Comparison of ENCODE assay signal across 8 cellular contexts in the genomic region with DNA sequence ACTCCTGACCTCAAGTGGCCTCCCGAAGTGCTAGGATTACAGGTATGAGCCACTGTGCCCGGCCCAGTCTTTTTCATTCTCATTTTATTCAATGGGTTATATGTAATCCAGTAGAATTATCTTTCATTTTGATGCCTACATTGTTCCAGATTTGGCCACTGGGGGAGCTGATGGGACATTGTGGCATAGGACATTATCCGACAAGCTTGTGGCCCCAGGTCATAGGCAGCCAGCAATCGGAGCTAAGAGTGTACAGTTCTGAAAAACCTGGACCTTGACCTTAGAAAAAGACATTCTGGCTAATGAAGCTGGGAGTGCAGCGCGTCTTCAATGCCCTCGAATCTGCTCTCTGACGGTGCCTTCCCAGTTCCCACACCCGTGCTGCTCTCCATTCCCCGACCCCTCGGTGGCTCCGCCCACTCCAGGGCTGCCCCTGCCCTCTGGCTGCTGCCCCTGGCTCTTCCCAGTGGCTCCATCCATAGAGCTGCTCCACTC.
A peak's percentile ranks its signal among the peaks of the same experiment; 100 is the strongest.
DNase-seq lines count a peak whose midpoint lies in the region; ATAC-seq, FAIRE-seq and TF ChIP-seq lines count a peak whose summit lies in the region.

No MANE protein-coding gene starts in this region.

- H3K4me3 ChIP-seq in Peyer's patch: no peak overlapping the region
- no peak overlapping the region for H3K4me3 ChIP-seq in brain microvascular endothelial cell (ENCODE audit: low read depth, low read length)
- H3K4me3 ChIP-seq in HepG2 (replicated peaks in 1 of 3; ENCODE audit: insufficient read depth in 1 of 3, low read depth in 2 of 3, low read length in 3 of 3): peak overlapping the region in 1 of 3 experiments; percentile 46; a peak in 1 of 6 replicates
- H3K4me3 ChIP-seq in testis: no peak overlapping the region

- POLR2A ChIA-PET in HepG2 (lab: Yijun Ruan, JAX): interaction anchor here (0.9 kb wide), 1 partner anchor 11 kb away, joined by 3 read pairs; no protein-coding TSS in a partner anchor

- H4K20me1 ChIP-seq in HepG2 (ENCODE audit: insufficient read depth, low read length): no peaks in the 10 kb centered on the region

- no peaks in the 10 kb centered on the region for H3K36me3 ChIP-seq in Peyer's patch
- no peaks in the 10 kb centered on the region for H3K36me3 ChIP-seq in brain microvascular endothelial cell (replicated peaks)
- H3K36me3 ChIP-seq in HepG2 (replicated peaks in 1 of 2; ENCODE audit: control insufficient read depth in 1 of 2, insufficient read depth in 2 of 2, low read length in 2 of 2): no peaks in the 10 kb centered on the region
- H3K36me3 ChIP-seq in testis (ENCODE audit: low read depth, missing control alignments): no peaks in the 10 kb centered on the region

- TF ChIP-seq CTCF in Peyer's patch (IDR thresholded peaks at IDR 0.05) (peak in 4 of 6 experiments; percentile 39 to 60 (median 46)), brain microvascular endothelial cell (IDR thresholded peaks at IDR 0.05; ENCODE audit: low read depth, low read length, missing control alignments) (peak; percentile 76), HepG2 (CRISPR knock-in tag; IDR thresholded peaks at IDR 0.05) (peak; percentile 48), testis (IDR thresholded peaks at IDR 0.05) (peak in 2 of 3 experiments; percentile 55 to 62)

- intact Hi-C loops in HepG2 (cut with micrococcal nuclease; ENCODE audit: unreplicated experiment): no loop called here
- intact Hi-C loops in testis (cut with DNase I; ENCODE audit: low total_unique reads): no loop called here

- no peak overlapping the region for H3K9ac ChIP-seq in HepG2 (ENCODE audit: insufficient read depth, low read depth, low read length)

- TF ChIP-seq POLR2A in Peyer's patch (IDR thresholded peaks at IDR 0.05): no peak
- no peak for TF ChIP-seq POLR2A in HepG2 (IDR thresholded peaks at IDR 0.05; ENCODE audit: insufficient read depth in 1 of 2, low read depth in 2 of 2, low read length in 2 of 2)
- TF ChIP-seq POLR2A in testis (IDR thresholded peaks at IDR 0.05): no peak

- FAIRE-seq in HepG2 (lab: Jason Lieb, UNC): peak; percentile 68

- BruUV-seq in HepG2 (replicated peaks; lab: Mats Ljungman, UMichigan): no TSS peak

- no peak overlapping the region for H2AFZ ChIP-seq in HepG2 (ENCODE audit: low read length)

- in situ Hi-C loops in brain microvascular endothelial cell (cut with HindIII; ENCODE audit: low pct_ligation_motif_present, low sequenced_read_pairs): no loop called here
- in situ Hi-C loops in HepG2 (cut with HindIII; ENCODE audit: extremely low pct_ligation_motif_present, low pct_unique_long_range_greater_than_20kb): no loop called here

- WGBS in HepG2 (ENCODE audit: low lambda C conversion rate): 18% methylated on average over 12 of the region's 12 CpGs
- WGBS in testis, 2 donors: 23 to 26% methylated on average over 4 to 12 of the region's 12 CpGs

- H3K4me2 ChIP-seq in HepG2 (ENCODE audit: low read depth, low read length): peak overlapping the region; percentile 47; the same call in 1 of the 2 replicates

- H3K27me3 ChIP-seq in Peyer's patch: no peaks in the 10 kb centered on the region
- no peaks in the 10 kb centered on the region for H3K27me3 ChIP-seq in brain microvascular endothelial cell (replicated peaks)
- H3K27me3 ChIP-seq in HepG2 (ENCODE audit: control insufficient read depth in 1 of 2, insufficient read depth in 2 of 2, low read length in 2 of 2): peaks cover 2 to 42% of the 10 kb centered on the region in 2 experiments; a peak in 3 of 5 replicates
- H3K27me3 ChIP-seq in testis: no peaks in the 10 kb centered on the region

- ATAC-seq in HG03139 (IDR thresholded peaks at IDR 0.05; ENCODE audit: unreplicated experiment) (peak; percentile 79), HepG2 (peak; percentile 96)

- CTCF ChIA-PET in HepG2 (lab: Yijun Ruan, JAX; ENCODE audit: low intra/inter-chr PET ratio, low total read pairs): no interaction called here

- H3K4me1 ChIP-seq in Peyer's patch: no peaks in the 10 kb centered on the region
- 0 out of 2 replicates have a peak, but pooled peaks cover 4% of the 10 kb centered on the region for H3K4me1 ChIP-seq in HepG2 (ENCODE audit: insufficient read depth, low read length)
- H3K4me1 ChIP-seq in testis: no peaks in the 10 kb centered on the region

- DNase-seq in activated CD8-positive, alpha-beta memory T cell treated with anti-CD3 and anti-CD28 coated beads for 48 hours (ENCODE audit: low read depth in 2 of 3, low spot score in 2 of 3): peak in 2 of 3 experiments; percentile 12 to 15
- DNase-seq in activated CD8-positive, alpha-beta memory T cell treated with anti-CD3 and anti-CD28 coated beads, Interleukin-2, amount 50 U/mL, for 48 hours: no peak
- peak in 1 of 3 donors; percentile 64 for DNase-seq in Peyer's patch
- DNase-seq in brain microvascular endothelial cell: peak; percentile 73
- DNase-seq in HepG2 (ENCODE audit: low spot score): peak; percentile 49
- DNase-seq in testis: peak; percentile 74
- DNase-seq in NOMO-1 treated with dmso at 0.1 percent for 144 hours (lab: John Stamatoyannopoulos, UW; ENCODE audit: unreplicated experiment): no peak

- H3K79me2 ChIP-seq in HepG2 (ENCODE audit: insufficient read depth, low read length): no peaks in the 10 kb centered on the region

- TF ChIP-seq EP300 in HepG2 (IDR thresholded peaks at IDR 0.05; ENCODE audit: low read depth in 2 of 2, low read length in 2 of 2): no peak
- TF ChIP-seq EP300 in HepG2 (CRISPR knock-in tag; IDR thresholded peaks at IDR 0.05; ENCODE audit: borderline replicate concordance): no peak

- TF ChIP-seq RAD21 in HepG2 (CRISPR knock-in tag; IDR thresholded peaks at IDR 0.05): no peak

- no peak overlapping the region for H3K27ac ChIP-seq in Peyer's patch
- H3K27ac ChIP-seq in brain microvascular endothelial cell: no peak overlapping the region
- H3K27ac ChIP-seq in HepG2 (ENCODE audit: extremely low read length, insufficient read depth, low read length): no peak overlapping the region
- H3K27ac ChIP-seq in testis: no peak overlapping the region

- H3K9me3 ChIP-seq in Peyer's patch: no peaks in the 10 kb centered on the region
- H3K9me3 ChIP-seq in HepG2 (ENCODE audit: low read length): no peaks in the 10 kb centered on the region
- no peaks in the 10 kb centered on the region for H3K9me3 ChIP-seq in testis

TF ChIP-seq in HepG2, 621 proteins besides CTCF, POLR2A, EP300 and RAD21 (continues in another document):
- TF ChIP-seq DNMT3B (CRISPR knock-in tag; conservative IDR thresholded peaks at IDR 0.05) (no peak), HNF4A (CRISPR knock-in tag; IDR thresholded peaks at IDR 0.05) (peak; percentile 35), NR2F6 (IDR thresholded peaks at IDR 0.05) (no peak), NR2F6 (CRISPR knock-in tag; IDR thresholded peaks at IDR 0.05) (0 out of 2 replicates have a peak, but pooled peaks have one; percentile 18), AFF4 (CRISPR knock-in tag; IDR thresholded peaks at IDR 0.05) (no peak)
- TF ChIP-seq, protein P1, sequence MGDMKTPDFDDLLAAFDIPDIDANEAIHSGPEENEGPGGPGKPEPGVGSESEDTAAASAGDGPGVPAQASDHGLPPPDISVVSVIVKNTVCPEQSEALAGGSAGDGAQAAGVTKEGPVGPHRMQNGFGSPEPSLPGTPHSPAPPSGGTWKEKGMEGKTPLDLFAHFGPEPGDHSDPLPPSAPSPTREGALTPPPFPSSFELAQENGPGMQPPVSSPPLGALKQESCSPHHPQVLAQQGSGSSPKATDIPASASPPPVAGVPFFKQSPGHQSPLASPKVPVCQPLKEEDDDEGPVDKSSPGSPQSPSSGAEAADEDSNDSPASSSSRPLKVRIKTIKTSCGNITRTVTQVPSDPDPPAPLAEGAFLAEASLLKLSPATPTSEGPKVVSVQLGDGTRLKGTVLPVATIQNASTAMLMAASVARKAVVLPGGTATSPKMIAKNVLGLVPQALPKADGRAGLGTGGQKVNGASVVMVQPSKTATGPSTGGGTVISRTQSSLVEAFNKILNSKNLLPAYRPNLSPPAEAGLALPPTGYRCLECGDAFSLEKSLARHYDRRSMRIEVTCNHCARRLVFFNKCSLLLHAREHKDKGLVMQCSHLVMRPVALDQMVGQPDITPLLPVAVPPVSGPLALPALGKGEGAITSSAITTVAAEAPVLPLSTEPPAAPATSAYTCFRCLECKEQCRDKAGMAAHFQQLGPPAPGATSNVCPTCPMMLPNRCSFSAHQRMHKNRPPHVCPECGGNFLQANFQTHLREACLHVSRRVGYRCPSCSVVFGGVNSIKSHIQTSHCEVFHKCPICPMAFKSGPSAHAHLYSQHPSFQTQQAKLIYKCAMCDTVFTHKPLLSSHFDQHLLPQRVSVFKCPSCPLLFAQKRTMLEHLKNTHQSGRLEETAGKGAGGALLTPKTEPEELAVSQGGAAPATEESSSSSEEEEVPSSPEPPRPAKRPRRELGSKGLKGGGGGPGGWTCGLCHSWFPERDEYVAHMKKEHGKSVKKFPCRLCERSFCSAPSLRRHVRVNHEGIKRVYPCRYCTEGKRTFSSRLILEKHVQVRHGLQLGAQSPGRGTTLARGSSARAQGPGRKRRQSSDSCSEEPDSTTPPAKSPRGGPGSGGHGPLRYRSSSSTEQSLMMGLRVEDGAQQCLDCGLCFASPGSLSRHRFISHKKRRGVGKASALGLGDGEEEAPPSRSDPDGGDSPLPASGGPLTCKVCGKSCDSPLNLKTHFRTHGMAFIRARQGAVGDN (CRISPR knock-in tag; IDR thresholded peaks at IDR 0.05): peak; percentile 9; the same call in 1 of the 2 replicates

Comparison
In these comparisons a context has a peak if more than half of its experiments do, and no peak if none do; other contexts are left out.
1. DNase-seq: peak in activated CD8-positive, alpha-beta memory T cell treated with anti-CD3 and anti-CD28 coated beads for 48 hours (2 of 3), brain microvascular endothelial cell (single experiment), HepG2 (single experiment) and testis (single experiment); none in activated CD8-positive, alpha-beta memory T cell treated with anti-CD3 and anti-CD28 coated beads, Interleukin-2, amount 50 U/mL, for 48 hours (single experiment) and NOMO-1 treated with dmso at 0.1 percent for 144 hours (single experiment).
2. Peak in every context shown above with its lines, with median percentiles within 50 percentile points of each other: CTCF ChIP-seq.